8 cellular contexts compared by ENCODE assay signal in the genomic region with DNA sequence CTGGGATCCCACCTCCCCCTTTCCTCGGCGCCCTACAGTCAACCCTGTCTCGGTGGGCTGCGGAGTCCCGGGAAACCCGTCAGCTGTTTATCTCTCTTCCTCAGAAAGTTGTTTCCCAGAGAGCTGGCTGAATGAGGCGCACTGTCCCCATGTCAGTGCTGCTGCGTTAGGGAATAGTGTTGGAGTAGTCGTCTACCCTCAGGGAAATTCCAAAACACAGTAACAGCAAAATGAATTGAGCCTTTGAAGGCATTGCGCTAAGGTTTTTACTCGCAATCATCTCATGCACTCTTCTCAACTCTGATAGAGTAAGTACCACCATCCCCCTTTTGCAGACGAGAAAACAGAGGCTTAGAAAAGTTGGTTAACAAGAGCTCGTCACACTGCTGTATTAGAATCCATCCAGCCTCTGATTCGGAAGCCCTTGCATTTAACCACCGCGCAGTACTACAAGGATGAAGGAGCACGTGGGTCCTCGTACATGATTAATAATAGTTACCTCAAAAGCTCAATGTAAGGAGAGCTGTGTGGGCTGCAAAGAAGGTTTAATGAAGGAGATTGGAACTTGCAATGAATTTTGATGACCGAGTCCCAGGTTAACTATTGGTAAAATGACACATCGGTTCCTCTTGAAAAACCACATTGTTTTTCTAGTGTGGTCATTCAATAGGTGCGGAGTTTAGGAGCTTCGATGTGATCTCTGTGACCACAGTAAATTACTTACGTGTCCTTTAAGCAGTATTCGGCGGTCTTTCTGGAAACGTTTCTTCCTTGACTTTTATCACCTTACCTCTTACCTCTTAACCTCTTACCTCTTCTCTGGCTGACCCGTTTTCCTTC. TPM values are rescaled to one million over a fixed set of nuclear protein-coding genes. Genes with fewer than 3 reads are reported as not detected.
DNase-seq lines count a peak whose midpoint lies in the region; ATAC-seq and TF ChIP-seq lines count a peak whose summit lies in the region.

No MANE protein-coding gene starts in this region.

- no peaks in the 10 kb centered on the region for H3K9me3 ChIP-seq in DND-41 (ENCODE audit: insufficient read depth, low read length, severe bottlenecking)
- no peaks in the 10 kb centered on the region for H3K9me3 ChIP-seq in KOPT-K1 (ENCODE audit: insufficient read depth, low read length, poor library complexity, severe bottlenecking)
- no peaks in the 10 kb centered on the region for H3K9me3 ChIP-seq in heart left ventricle
- H3K9me3 ChIP-seq in psoas muscle = no peaks in the 10 kb centered on the region

- H3K27ac ChIP-seq in DND-41 (ENCODE audit: low read length) (peak overlapping the region; percentile 66), KOPT-K1 (ENCODE audit: low read depth, low read length, poor library complexity, severe bottlenecking) (peak overlapping the region; percentile 89), heart left ventricle (peak overlapping the region in 11 of 12 donors; percentile 78 to 97 (median 91)), psoas muscle (peak overlapping the region; percentile 93)

- ATAC-seq in DND-41 (ENCODE audit: insufficient read depth, low read depth) (no peak), GM21367 (IDR thresholded peaks at IDR 0.05; ENCODE audit: unreplicated experiment) (peak; percentile 3), heart left ventricle (peak in 2 of 4 donors; percentile 1 to 28), psoas muscle (peak in 2 of 4 donors; percentile 3 to 32)

- H3K27me3 ChIP-seq in DND-41 (ENCODE audit: insufficient read depth, low read length, poor library complexity) (no peaks in the 10 kb centered on the region), heart left ventricle (no peaks in the 10 kb centered on the region), psoas muscle (ENCODE audit: insufficient read depth in 3 of 3, low read length in 2 of 3) (no peaks in the 10 kb centered on the region)

- 4 to 7% (median 6%) methylated on average over 27 of the region's 27 CpGs for whole genome bisulfite sequencing in heart left ventricle, 4 donors
- WGBS in psoas muscle, 3 donors = 3% methylated on average over 26 to 27 of the region's 27 CpGs

- peak overlapping the region; percentile 47 to 85 for H3K4me3 ChIP-seq in DND-41 (ENCODE audit: low read depth in 1 of 2, low read length in 2 of 2)
- peak overlapping the region; percentile 43 to 98 (median 88) for H3K4me3 ChIP-seq in heart left ventricle
- H3K4me3 ChIP-seq in psoas muscle = peak overlapping the region; percentile 95

- H3K79me2 ChIP-seq in DND-41 (ENCODE audit: insufficient read depth, low read length) = peaks cover 39% of the 10 kb centered on the region

- H2AFZ ChIP-seq in DND-41 (ENCODE audit: low read depth, low read length) = peak overlapping the region; percentile 96

- TF ChIP-seq POLR2A in heart left ventricle (IDR thresholded peaks at IDR 0.05) = no peak

- H3K4me1 ChIP-seq in DND-41 (ENCODE audit: insufficient read depth, low read length) (peaks cover 36% of the 10 kb centered on the region), heart left ventricle (peaks cover 0 to 38% (median 19%) of the 10 kb centered on the region in 12 donors), psoas muscle (peaks cover 22% of the 10 kb centered on the region)

- intact Hi-C loops in heart left ventricle (cut with DNase I) (loop anchor here in 4 of 10 donors (2.0 to 5.0 kb wide), 2 partner anchors 227 to 401 kb away; a partner anchor contains a TSS), psoas muscle (cut with DNase I) (loop anchor here in 1 of 2 donors (2.0 kb wide), 2 partner anchors 35 to 401 kb away; a partner anchor contains a TSS)

- H3K4me2 ChIP-seq in DND-41 (ENCODE audit: insufficient read depth, low read length) = peak overlapping the region; percentile 90

- TF ChIP-seq CTCF in DND-41 (IDR thresholded peaks at IDR 0.05; ENCODE audit: borderline replicate concordance, extremely low read depth, low read length, poor library complexity, severe bottlenecking) (no peak), heart left ventricle (IDR thresholded peaks at IDR 0.05) (no peak), psoas muscle (IDR thresholded peaks at IDR 0.05) (no peak)

- no peaks in the 10 kb centered on the region for H4K20me1 ChIP-seq in DND-41 (ENCODE audit: insufficient read depth, low read length)

- no peaks in the 10 kb centered on the region; the same call in 1 of the 2 replicates for H3K36me3 ChIP-seq in DND-41 (ENCODE audit: insufficient read depth, low read length)
- no peaks in the 10 kb centered on the region for H3K36me3 ChIP-seq in KOPT-K1 (ENCODE audit: insufficient read depth, low read length)
- H3K36me3 ChIP-seq in heart left ventricle = no peaks in the 10 kb centered on the region
- no peaks in the 10 kb centered on the region for H3K36me3 ChIP-seq in psoas muscle (ENCODE audit: insufficient read depth in 1 of 2, low read depth in 1 of 2)

- peak overlapping the region; percentile 81 for H3K9ac ChIP-seq in DND-41 (ENCODE audit: low read depth, low read length)

- DNase-seq in DND-41 (peak; percentile 20), heart left ventricle (no peak), psoas muscle (no peak), NCI-H1694 treated with DMSO at 0.1 percent for 48 hours (lab: John Stamatoyannopoulos, UW) (no peak), MV-4-11 (lab: John Stamatoyannopoulos, UW) (no peak)
- peak; percentile 1 for DNase-seq in activated T-helper 9 cell treated with anti-CD3 and anti-CD28 coated beads, Interleukin-2, amount 50 U/mL, for 16 hours (ENCODE audit: low read depth)

RNA-seq across cellular contexts. Expression of a gene that starts 0.8 kb away (rescaled TPM):
- total RNA-seq in heart left ventricle (10 to 100 TPM; 14.3 to 28.6 (median 18.8) TPM), psoas muscle (10 to 100 TPM; 19.2 to 36.4 (median 27.9) TPM)
- polyA plus RNA-seq in heart left ventricle (10 to 100 TPM in 1 of 2 donors, 1 to 10 TPM in 1; 7.2 to 13.3 TPM), psoas muscle (10 to 100 TPM; 13.0 to 24.6 (median 24.0) TPM)

Comparison
In these comparisons a context has a peak if more than half of its experiments do, and no peak if none do; other contexts are left out.
1. DNase-seq: peak in DND-41 (single experiment) and activated T-helper 9 cell treated with anti-CD3 and anti-CD28 coated beads, Interleukin-2, amount 50 U/mL, for 16 hours (single experiment); none in heart left ventricle (0 of 5), psoas muscle (0 of 2), NCI-H1694 treated with DMSO at 0.1 percent for 48 hours (single experiment) and MV-4-11 (single experiment).
2. Peak in every context shown above with its lines, with median percentiles within 50 percentile points of each other: H3K27ac ChIP-seq and H3K4me3 ChIP-seq.